In the genomic region with DNA sequence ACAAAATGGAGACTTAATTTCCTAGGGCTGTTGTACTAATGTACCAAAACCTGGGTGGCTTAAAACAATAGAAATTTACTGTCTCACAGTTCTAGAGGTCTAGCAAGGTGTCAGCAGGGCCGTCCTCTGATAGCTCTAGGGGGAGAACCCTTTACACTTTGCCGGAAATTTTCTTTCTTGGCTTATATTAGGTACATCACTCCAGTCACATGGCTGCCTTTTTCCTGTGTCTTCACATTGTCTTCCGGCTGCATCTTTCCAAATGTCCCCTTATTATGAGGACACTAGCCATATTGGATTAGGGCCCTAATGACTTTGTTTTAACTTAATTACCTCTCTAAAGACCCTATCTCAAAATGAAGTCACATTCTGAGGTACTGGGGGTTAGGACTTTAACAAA, we compare ENCODE assay signal across 1 cellular context.
TF ChIP-seq lines count a peak whose summit lies in the region.

No MANE protein-coding gene starts in this region.

TF ChIP-seq in HEK293, 187 proteins besides CTCF, POLR2A, EP300 and RAD21 (continued from another document):
- TF ChIP-seq, protein P1, sequence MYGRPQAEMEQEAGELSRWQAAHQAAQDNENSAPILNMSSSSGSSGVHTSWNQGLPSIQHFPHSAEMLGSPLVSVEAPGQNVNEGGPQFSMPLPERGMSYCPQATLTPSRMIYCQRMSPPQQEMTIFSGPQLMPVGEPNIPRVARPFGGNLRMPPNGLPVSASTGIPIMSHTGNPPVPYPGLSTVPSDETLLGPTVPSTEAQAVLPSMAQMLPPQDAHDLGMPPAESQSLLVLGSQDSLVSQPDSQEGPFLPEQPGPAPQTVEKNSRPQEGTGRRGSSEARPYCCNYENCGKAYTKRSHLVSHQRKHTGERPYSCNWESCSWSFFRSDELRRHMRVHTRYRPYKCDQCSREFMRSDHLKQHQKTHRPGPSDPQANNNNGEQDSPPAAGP (tag by site-specific recombination; IDR thresholded peaks at IDR 0.05), result no peak
- TF ChIP-seq, protein P2, sequence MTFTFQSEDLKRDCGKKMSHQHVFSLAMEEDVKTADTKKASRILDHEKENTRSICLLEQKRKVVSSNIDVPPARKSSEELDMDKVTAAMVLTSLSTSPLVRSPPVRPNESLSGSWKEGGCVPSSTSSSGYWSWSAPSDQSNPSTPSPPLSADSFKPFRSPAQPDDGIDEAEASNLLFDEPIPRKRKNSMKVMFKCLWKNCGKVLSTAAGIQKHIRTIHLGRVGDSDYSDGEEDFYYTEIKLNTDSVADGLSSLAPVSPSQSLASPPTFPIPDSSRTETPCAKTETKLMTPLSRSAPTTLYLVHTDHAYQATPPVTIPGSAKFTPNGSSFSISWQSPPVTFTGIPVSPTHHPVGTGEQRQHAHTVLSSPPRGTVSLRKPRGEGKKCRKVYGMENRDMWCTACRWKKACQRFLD (tag by site-specific recombination; IDR thresholded peaks at IDR 0.05), result no peak
